In genomic region chr7:80806653-80807052, GRCh38 we compare ENCODE assay signal across 2 cellular contexts.
TF ChIP-seq lines count a peak whose summit lies in the region.

No MANE protein-coding gene starts in this region.

TF ChIP-seq in IMR-90, 13 proteins besides CTCF, POLR2A, EP300 and RAD21 (continued from another document):
- TF ChIP-seq USF2 (IDR thresholded peaks at IDR 0.05; ENCODE audit: low read depth, low read length) = no peak
- TF ChIP-seq RFX5 (IDR thresholded peaks at IDR 0.05; ENCODE audit: low read depth, low read length) = no peak
- TF ChIP-seq MAFK (IDR thresholded peaks at IDR 0.05; ENCODE audit: low read depth, low read length) = no peak
- no peak for TF ChIP-seq RCOR1 (IDR thresholded peaks at IDR 0.05; ENCODE audit: insufficient replicate concordance, low read length)

TF ChIP-seq in SK-N-SH treated with all-trans-retinoic acid at 6 μM for 48 hours, 23 proteins besides CTCF, POLR2A, EP300 and RAD21:
- TF ChIP-seq TSHZ2 (CRISPR knock-in tag; IDR thresholded peaks at IDR 0.05) = no peak
- no peak for TF ChIP-seq BACH2 (CRISPR knock-in tag; IDR thresholded peaks at IDR 0.05; ENCODE audit: borderline replicate concordance)
- no peak for TF ChIP-seq ZFP30 (CRISPR knock-in tag; IDR thresholded peaks at IDR 0.05)
- TF ChIP-seq ZNF8 (CRISPR knock-in tag; IDR thresholded peaks at IDR 0.05) = no peak
- no peak for TF ChIP-seq TCF4 (CRISPR knock-in tag; IDR thresholded peaks at IDR 0.05; ENCODE audit: borderline replicate concordance)
- TF ChIP-seq POU6F1 (CRISPR knock-in tag; IDR thresholded peaks at IDR 0.05; ENCODE audit: borderline replicate concordance, low read depth) = no peak
- no peak for TF ChIP-seq CSDC2 (CRISPR knock-in tag; IDR thresholded peaks at IDR 0.05)
